ENCODE assay signal across 12 cellular contexts in genomic region chr18:79952996-79953559, GRCh38. TPM values are rescaled to one million over a fixed set of nuclear protein-coding genes. Genes with fewer than 3 reads are reported as not detected.
DNase-seq lines count a peak whose midpoint lies in the region; ATAC-seq and TF ChIP-seq lines count a peak whose summit lies in the region.
"Had no signal": no experiment of that assay in that cellular context is flagged by ENCODE, and none has a peak within 500 bp of the region (broad histone marks: within the 10 kb centered on the region; RNA-seq: fewer than 3 reads in every experiment).

No MANE protein-coding gene starts in this region.

- DNase-seq in AG04450 (ENCODE audit: low read depth, low spot score) (no peak), DMS153 (lab: John Stamatoyannopoulos, UW) (peak; percentile 30), naive B cell (no peak), EL (no peak), SW 1271 (lab: John Stamatoyannopoulos, UW) (no peak), NCI-H446 treated with DMSO at 0.1 percent for 48 hours (lab: John Stamatoyannopoulos, UW) (no peak), hepatic stellate cell (ENCODE audit: low spot score) (no peak)
- no peak for DNase-seq in central memory CD8-positive, alpha-beta T cell (ENCODE audit: low spot score in 2 of 2)
- DNase-seq: Caco-2, KG1, NCI-H524 had no signal

- H3K27me3 Mint-ChIP-seq in central memory CD8-positive, alpha-beta T cell: no peaks in the 10 kb centered on the region
- no peaks in the 10 kb centered on the region for H3K27me3 Mint-ChIP-seq in naive B cell

- no peak for ATAC-seq in central memory CD8-positive, alpha-beta T cell (replicated peaks; ENCODE audit: extremely low read depth, poor library complexity, severe bottlenecking)
- no peak for ATAC-seq in naive B cell (ENCODE audit: low read depth in 2 of 2)

- POLR2A ChIA-PET in AG04450 (lab: Yijun Ruan, JAX): no interaction called here

- CTCF ChIA-PET in AG04450 (lab: Charles Lee): interaction anchor here (0.6 kb wide), 1 partner anchor 27 kb away, joined by 3 read pairs; no protein-coding TSS in a partner anchor

- H3K27ac ChIP-seq in AG04450 (ENCODE audit: low read depth, low read length): no peak overlapping the region
- H3K27ac ChIP-seq: SK-N-MC had no signal

- peaks cover 12% of the 10 kb centered on the region for H3K36me3 Mint-ChIP-seq in central memory CD8-positive, alpha-beta T cell (ENCODE audit: insufficient read depth)
- no peaks in the 10 kb centered on the region for H3K36me3 Mint-ChIP-seq in naive B cell

- H3K9me3 ChIP-seq in AG04450 (ENCODE audit: control insufficient read depth, insufficient read depth, low read length): no peaks in the 10 kb centered on the region; the same call in 1 of the 2 replicates
- H3K9me3 ChIP-seq: Caco-2 had no signal

- peaks cover 22% of the 10 kb centered on the region for H3K4me1 Mint-ChIP-seq in central memory CD8-positive, alpha-beta T cell
- peaks cover 18 to 27% (median 22%) of the 10 kb centered on the region in 3 donors for H3K4me1 Mint-ChIP-seq in naive B cell

- no peak overlapping the region for H3K27ac Mint-ChIP-seq in central memory CD8-positive, alpha-beta T cell (ENCODE audit: low read depth)
- H3K27ac Mint-ChIP-seq in naive B cell: peak overlapping the region in 4 of 6 donors; percentile 47 to 75 (median 62)

- no peaks in the 10 kb centered on the region for H3K9me3 Mint-ChIP-seq in central memory CD8-positive, alpha-beta T cell
- H3K9me3 Mint-ChIP-seq in naive B cell: no peaks in the 10 kb centered on the region

- H3K4me3 ChIP-seq in AG04450 (ENCODE audit: low read depth, low read length): peak overlapping the region; percentile 71

- H3K4me3 Mint-ChIP-seq in central memory CD8-positive, alpha-beta T cell: peak overlapping the region; percentile 37
- H3K4me3 Mint-ChIP-seq in naive B cell: peak overlapping the region in 5 of 8 donors; percentile 35 to 82 (median 55)

- no peak for TF ChIP-seq CTCF in AG04450 (IDR thresholded peaks at IDR 0.05; ENCODE audit: low read depth, low read length)

- H3K27me3 ChIP-seq in AG04450 (ENCODE audit: control insufficient read depth, insufficient read depth, low read length): no peaks in the 10 kb centered on the region

RNA-seq across cellular contexts. Expression of gene SLC66A2, which starts 1.6 kb away (rescaled TPM):
- polyA plus RNA-seq in AG04450 (2011; rRNA removed) (13.9 and 18.1 TPM in 2 replicates), naive B cell (ENCODE audit: low read depth in 6 of 6) (10 to 100 TPM; 26.3 to 40.9 (median 34.5) TPM)
- 14.0 and 18.3 TPM in 2 replicates for polyA minus RNA-seq in AG04450 (2011; rRNA and poly(A)+ RNA removed)

RNA-seq across cellular contexts. Expression of gene HSBP1L1, which starts 11.4 kb away (rescaled TPM):
- 15.8 and 19.4 TPM in 2 replicates for polyA plus RNA-seq in AG04450 (2011; rRNA removed)
- polyA minus RNA-seq in AG04450 (2011; rRNA and poly(A)+ RNA removed): 1.8 and 4.0 TPM in 2 replicates
- polyA plus RNA-seq in naive B cell (ENCODE audit: low read depth in 6 of 6): 10 to 100 TPM in 1 of 6 donors, 1 to 10 TPM in 5; 1.8 to 10.5 (median 4.5) TPM

RNA-seq across cellular contexts. Expression of gene TXNL4A, which starts 35.3 kb away (rescaled TPM):
- 114 and 131 TPM in 2 replicates for polyA plus RNA-seq in AG04450 (2011; rRNA removed)
- 45.5 and 48.7 TPM in 2 replicates for polyA minus RNA-seq in AG04450 (2011; rRNA and poly(A)+ RNA removed)
- 100 to 1,000 TPM; 192 to 253 (median 220) TPM for polyA plus RNA-seq in naive B cell (ENCODE audit: low read depth in 6 of 6)
